Comparison of ENCODE assay signal across 8 cellular contexts in the genomic region with DNA sequence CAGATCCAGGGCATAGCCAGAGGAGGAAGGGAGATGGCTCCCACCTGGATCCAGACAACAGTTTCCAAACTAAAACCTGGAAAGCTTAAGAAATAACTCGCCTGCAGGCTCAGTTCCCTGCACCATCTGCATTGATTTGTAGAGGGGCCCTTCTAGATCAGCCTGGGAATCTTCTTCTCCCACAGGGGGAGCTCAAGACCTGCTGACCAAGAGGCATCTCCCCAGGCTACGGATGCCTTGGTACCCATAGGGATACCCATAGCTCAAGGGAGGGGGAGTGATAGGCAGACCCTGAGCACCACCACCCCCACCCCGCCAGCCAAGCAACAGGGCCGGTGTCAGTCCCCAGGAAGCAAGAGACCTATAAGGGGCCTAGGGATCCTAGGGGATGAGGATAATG. TPM values are rescaled to one million over a fixed set of nuclear protein-coding genes. Genes with fewer than 3 reads are reported as not detected.
DNase-seq lines count a peak whose midpoint lies in the region; ATAC-seq and TF ChIP-seq lines count a peak whose summit lies in the region.

No MANE protein-coding gene starts in this region.

- intact Hi-C loops in colonic mucosa (cut with DNase I) = no loop called here

- no peak overlapping the region for H3K9ac ChIP-seq in colonic mucosa (ENCODE audit: low read depth in 2 of 2, low read length in 2 of 2)

- no peak overlapping the region for H3K27ac ChIP-seq in colonic mucosa

- H3K36me3 Mint-ChIP-seq in stimulated activated effector memory CD8-positive, alpha-beta T cell treated with anti-CD3 and anti-CD28 coated beads, Interleukin-12 subunit alpha, Interleukin-12 subunit beta, amount 100 ng/mL, for 72 hours = no peaks in the 10 kb centered on the region

- no peaks in the 10 kb centered on the region for H3K27me3 ChIP-seq in colonic mucosa

- peak; percentile 72 for TF ChIP-seq CTCF in choroid plexus epithelial cell (conservative IDR thresholded peaks at IDR 0.05; ENCODE audit: low read depth, low read length)
- no peak for TF ChIP-seq CTCF in colonic mucosa (IDR thresholded peaks at IDR 0.05)

- H3K9me3 Mint-ChIP-seq in stimulated activated effector memory CD8-positive, alpha-beta T cell treated with anti-CD3 and anti-CD28 coated beads, Interleukin-12 subunit alpha, Interleukin-12 subunit beta, amount 100 ng/mL, for 72 hours = no peaks in the 10 kb centered on the region

- H3K4me3 Mint-ChIP-seq in stimulated activated effector memory CD8-positive, alpha-beta T cell treated with anti-CD3 and anti-CD28 coated beads, Interleukin-12 subunit alpha, Interleukin-12 subunit beta, amount 100 ng/mL, for 72 hours = no peak overlapping the region

- no peak overlapping the region for H3K4me3 ChIP-seq in choroid plexus epithelial cell (ENCODE audit: low read depth, low read length)
- no peak overlapping the region for H3K4me3 ChIP-seq in colonic mucosa

- ATAC-seq in GM19025 (IDR thresholded peaks at IDR 0.05; ENCODE audit: low read depth, unreplicated experiment) (peak; percentile 52), HG03039 (IDR thresholded peaks at IDR 0.05; ENCODE audit: unreplicated experiment) (no peak)
- peak; percentile 61 for ATAC-seq in stimulated activated effector memory CD8-positive, alpha-beta T cell treated with anti-CD3 and anti-CD28 coated beads, Interleukin-12 subunit alpha, Interleukin-12 subunit beta, amount 100 ng/mL, for 72 hours

- no peaks in the 10 kb centered on the region for H3K4me1 Mint-ChIP-seq in stimulated activated effector memory CD8-positive, alpha-beta T cell treated with anti-CD3 and anti-CD28 coated beads, Interleukin-12 subunit alpha, Interleukin-12 subunit beta, amount 100 ng/mL, for 72 hours

- no peak overlapping the region for H3K27ac Mint-ChIP-seq in stimulated activated effector memory CD8-positive, alpha-beta T cell treated with anti-CD3 and anti-CD28 coated beads, Interleukin-12 subunit alpha, Interleukin-12 subunit beta, amount 100 ng/mL, for 72 hours

- H3K36me3 ChIP-seq in colonic mucosa = no peaks in the 10 kb centered on the region

- DNase-seq in COR-L47 (lab: John Stamatoyannopoulos, UW) = peak; percentile 22
- peak; percentile 14 for DNase-seq in NCI-H2227 treated with DMSO at 0.1 percent for 48 hours (lab: John Stamatoyannopoulos, UW)
- peak; percentile 62 for DNase-seq in choroid plexus epithelial cell (ENCODE audit: low read depth)
- no peak for DNase-seq in stimulated activated effector memory CD8-positive, alpha-beta T cell treated with anti-CD3 and anti-CD28 coated beads, Interleukin-12 subunit alpha, Interleukin-12 subunit beta, amount 100 ng/mL, for 72 hours (ENCODE audit: low spot score in 2 of 2)
- no peak for DNase-seq in colonic mucosa
- no peak for DNase-seq in activated CD8-positive, alpha-beta memory T cell treated with anti-CD3 and anti-CD28 coated beads for 24 hours

- no peaks in the 10 kb centered on the region for H3K9me3 ChIP-seq in colonic mucosa

- no peaks in the 10 kb centered on the region for H3K4me1 ChIP-seq in colonic mucosa

RNA-seq across cellular contexts. Expression of a gene that starts 28.0 kb away (rescaled TPM):
- total RNA-seq in colonic mucosa = under 1 TPM in 1 of 2 donors, not detected in 1; 0.11 TPM

Comparison
In these comparisons a context has a peak if more than half of its experiments do, and no peak if none do; other contexts are left out.
1. DNase-seq: peak in COR-L47 (single experiment), NCI-H2227 treated with DMSO at 0.1 percent for 48 hours (single experiment) and choroid plexus epithelial cell (single experiment); none in stimulated activated effector memory CD8-positive, alpha-beta T cell treated with anti-CD3 and anti-CD28 coated beads, Interleukin-12 subunit alpha, Interleukin-12 subunit beta, amount 100 ng/mL, for 72 hours (0 of 2), colonic mucosa (single experiment) and activated CD8-positive, alpha-beta memory T cell treated with anti-CD3 and anti-CD28 coated beads for 24 hours (single experiment).